Comparison of ENCODE assay signal across 8 cellular contexts in the genomic region with DNA sequence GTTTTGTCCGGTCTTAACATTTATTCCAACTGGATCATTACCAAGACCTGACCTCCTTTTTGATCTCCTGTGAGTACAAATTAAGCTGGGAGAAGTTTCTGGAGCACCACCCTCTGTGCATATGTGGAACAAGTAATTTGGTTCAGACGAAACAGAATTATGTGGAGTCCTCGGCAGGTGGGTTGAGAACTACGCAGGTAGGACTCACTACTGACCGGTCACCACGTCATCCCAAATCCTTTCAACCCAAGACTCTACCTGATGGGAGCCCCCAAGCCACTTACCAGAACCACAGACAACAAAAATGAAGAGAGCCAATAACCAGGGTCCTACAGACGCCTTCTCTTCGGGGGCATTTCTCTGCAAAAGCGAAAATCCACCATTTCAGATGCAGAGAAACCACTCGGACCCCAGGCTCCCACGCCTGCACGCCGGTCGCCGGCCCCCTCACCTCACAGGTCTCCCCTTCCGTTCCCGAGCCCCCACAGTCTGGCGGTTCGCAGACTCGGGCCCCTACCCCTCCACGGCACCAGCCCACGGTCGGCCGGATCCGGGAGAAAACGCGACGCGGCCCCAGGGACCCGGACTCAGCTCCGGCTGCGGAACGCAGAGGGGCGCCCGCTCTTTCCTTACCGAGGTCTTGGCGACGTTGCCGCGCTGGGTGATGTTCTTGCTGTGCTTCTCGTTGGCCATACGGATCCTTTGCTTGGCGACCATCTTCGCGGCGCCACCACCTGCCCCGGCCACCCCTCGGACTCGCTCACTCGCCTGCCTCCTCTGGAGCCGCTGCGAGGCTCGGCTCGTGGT. TPM values are rescaled to one million over a fixed set of nuclear protein-coding genes. Genes with fewer than 3 reads are reported as not detected.
A peak's percentile ranks its signal among the peaks of the same experiment; 100 is the strongest.
DNase-seq lines count a peak whose midpoint lies in the region; ATAC-seq and TF ChIP-seq lines count a peak whose summit lies in the region.

No MANE protein-coding gene starts in this region.

- H3K4me3 ChIP-seq in HFF-Myc (replicated peaks; ENCODE audit: low read depth, low read length) (peak overlapping the region; percentile 61), NT2/D1 (ENCODE audit: insufficient read length, low read depth) (peak overlapping the region; percentile 95), left ventricle myocardium inferior (peak overlapping the region; percentile 85)

- peaks cover 26% of the 10 kb centered on the region for H3K36me3 Mint-ChIP-seq in activated naive CD8-positive, alpha-beta T cell treated with anti-CD3 and anti-CD28 coated beads, Interleukin-2, amount 10 ng/mL, durations not matched to agents 7 days and 5 days

- peak overlapping the region; percentile 96 for H3K27ac Mint-ChIP-seq in activated naive CD8-positive, alpha-beta T cell treated with anti-CD3 and anti-CD28 coated beads, Interleukin-2, amount 10 ng/mL, durations not matched to agents 7 days and 5 days

- H3K4me3 Mint-ChIP-seq in activated naive CD8-positive, alpha-beta T cell treated with anti-CD3 and anti-CD28 coated beads, Interleukin-2, amount 10 ng/mL, durations not matched to agents 7 days and 5 days: peak overlapping the region; percentile 100

- peak overlapping the region; percentile 98 for H3K9ac ChIP-seq in NT2/D1 (ENCODE audit: insufficient read length, low read depth)

- peaks cover 45% of the 10 kb centered on the region for H3K4me1 Mint-ChIP-seq in activated naive CD8-positive, alpha-beta T cell treated with anti-CD3 and anti-CD28 coated beads, Interleukin-2, amount 10 ng/mL, durations not matched to agents 7 days and 5 days

- no peaks in the 10 kb centered on the region for H3K27me3 Mint-ChIP-seq in activated naive CD8-positive, alpha-beta T cell treated with anti-CD3 and anti-CD28 coated beads, Interleukin-2, amount 10 ng/mL, durations not matched to agents 7 days and 5 days

- no peaks in the 10 kb centered on the region for H3K4me1 ChIP-seq in NT2/D1 (ENCODE audit: insufficient read depth, insufficient read length)
- peaks cover 53% of the 10 kb centered on the region for H3K4me1 ChIP-seq in left ventricle myocardium inferior

- DNase-seq in GM03348 (ENCODE audit: low spot score): peak; percentile 42
- DNase-seq in HFF-Myc (ENCODE audit: extremely low read depth, low read depth): no peak
- DNase-seq in NT2/D1 (ENCODE audit: low read depth, low spot score): no peak
- no peak for DNase-seq in activated naive CD8-positive, alpha-beta T cell treated with anti-CD3 and anti-CD28 coated beads, Interleukin-2, amount 10 ng/mL, durations not matched to agents 7 days and 5 days
- peak; percentile 54 for DNase-seq in left ventricle myocardium inferior
- peak; percentile 42 for DNase-seq in putamen (ENCODE audit: low spot score)
- no peak for DNase-seq in AG08396 (ENCODE audit: low spot score)

- H3K27ac ChIP-seq in left ventricle myocardium inferior (replicated peaks): peak overlapping the region; percentile 96

- intact Hi-C loops in left ventricle myocardium inferior (cut with micrococcal nuclease): loop anchor here (10.0 kb wide), 1 partner anchor 59 kb away; the partner anchor contains the start of gene SELENOT

- H3K36me3 ChIP-seq in NT2/D1 (ENCODE audit: insufficient read depth, insufficient read length, low read length) (peaks cover 63% of the 10 kb centered on the region), left ventricle myocardium inferior (peaks cover 32% of the 10 kb centered on the region)

- ATAC-seq in activated naive CD8-positive, alpha-beta T cell treated with anti-CD3 and anti-CD28 coated beads, Interleukin-2, amount 10 ng/mL, durations not matched to agents 7 days and 5 days (ENCODE audit: low read depth): peak; percentile 18
- no peak for ATAC-seq in GM18517 (IDR thresholded peaks at IDR 0.05; ENCODE audit: unreplicated experiment)

- TF ChIP-seq CTCF in HFF-Myc (IDR thresholded peaks at IDR 0.05; ENCODE audit: low read depth, low read length, missing control alignments) (no peak), left ventricle myocardium inferior (IDR thresholded peaks at IDR 0.05; ENCODE audit: borderline replicate concordance) (no peak)

- H3K27me3 ChIP-seq in NT2/D1 (ENCODE audit: insufficient read depth, insufficient read length) (no peaks in the 10 kb centered on the region), left ventricle myocardium inferior (ENCODE audit: low read depth) (no peaks in the 10 kb centered on the region)

- H3K9me3 ChIP-seq in NT2/D1 (ENCODE audit: insufficient read depth, low read length): no peaks in the 10 kb centered on the region
- H3K9me3 ChIP-seq in left ventricle myocardium inferior (replicated peaks): no peaks in the 10 kb centered on the region

- no peaks in the 10 kb centered on the region for H3K9me3 Mint-ChIP-seq in activated naive CD8-positive, alpha-beta T cell treated with anti-CD3 and anti-CD28 coated beads, Interleukin-2, amount 10 ng/mL, durations not matched to agents 7 days and 5 days

- POLR2A ChIA-PET in activated naive CD8-positive, alpha-beta T cell treated with anti-CD3 and anti-CD28 coated beads, Interleukin-2, amount 10 ng/mL, durations not matched to agents 7 days and 5 days (lab: Charles Lee): interaction anchor here (0.6 to 5.9 kb wide), 21 partner anchors 8 to 1528 kb away, joined by 3 to 85 read pairs (median 4); partner anchors contain the start of genes ERICH6, SELENOT, SIAH2 and TSC22D2

RNA-seq across cellular contexts. Expression of gene SERP1, which starts 0.7 kb away (rescaled TPM):
- total RNA-seq in activated naive CD8-positive, alpha-beta T cell treated with anti-CD3 and anti-CD28 coated beads, Interleukin-2, amount 10 ng/mL, durations not matched to agents 7 days and 5 days: 10 to 100 TPM; 89.4 to 89.8 TPM
- 20.4 TPM for total RNA-seq in left ventricle myocardium inferior

RNA-seq across cellular contexts. Expression of gene EIF2A, which starts 1.0 kb away (rescaled TPM):
- 10 to 100 TPM; 82.2 to 84.2 TPM for total RNA-seq in activated naive CD8-positive, alpha-beta T cell treated with anti-CD3 and anti-CD28 coated beads, Interleukin-2, amount 10 ng/mL, durations not matched to agents 7 days and 5 days
- 71.6 TPM for total RNA-seq in left ventricle myocardium inferior

RNA-seq across cellular contexts. Expression of gene SELENOT, which starts 57.5 kb away (rescaled TPM):
- total RNA-seq in activated naive CD8-positive, alpha-beta T cell treated with anti-CD3 and anti-CD28 coated beads, Interleukin-2, amount 10 ng/mL, durations not matched to agents 7 days and 5 days: 10 to 100 TPM; 92.5 to 94.2 TPM
- 70.3 TPM for total RNA-seq in left ventricle myocardium inferior

Comparison
In these comparisons a context has a peak if more than half of its experiments do, and no peak if none do; other contexts are left out.
1. DNase-seq: peak in GM03348 (single experiment), left ventricle myocardium inferior (single experiment) and putamen (single experiment); none in HFF-Myc (single experiment), NT2/D1 (single experiment), activated naive CD8-positive, alpha-beta T cell treated with anti-CD3 and anti-CD28 coated beads, Interleukin-2, amount 10 ng/mL, durations not matched to agents 7 days and 5 days (single experiment) and AG08396 (single experiment).
2. Peak in every context shown above with its lines, with median percentiles within 50 percentile points of each other: H3K4me3 ChIP-seq.